In genomic region chr17:17515921-17516295, GRCh38 we compare ENCODE assay signal across 12 cellular contexts. TPM values are rescaled to one million over a fixed set of nuclear protein-coding genes. Genes with fewer than 3 reads are reported as not detected.
DNase-seq lines count a peak whose midpoint lies in the region; ATAC-seq and TF ChIP-seq lines count a peak whose summit lies in the region.
"Had no signal": no experiment of that assay in that cellular context is flagged by ENCODE, and none has a peak within 500 bp of the region (broad histone marks: within the 10 kb centered on the region; RNA-seq: fewer than 3 reads in every experiment).

No MANE protein-coding gene starts in this region.

- H3K27ac Mint-ChIP-seq in HFFc6: peak overlapping the region; percentile 95
- peak overlapping the region in 1 of 7 donors; percentile 3 for H3K27ac Mint-ChIP-seq in CD4-positive, alpha-beta memory T cell

- ATAC-seq in GM21825 (IDR thresholded peaks at IDR 0.05; ENCODE audit: unreplicated experiment) (no peak), gastroesophageal sphincter (no peak)

- CTCF ChIA-PET in CD4-positive, alpha-beta memory T cell (lab: Charles Lee; ENCODE audit: partially characterized antibody): interaction anchor here (1.0 kb wide), 1 partner anchor 12 kb away, joined by 3 read pairs; no protein-coding TSS in a partner anchor

- peak overlapping the region; percentile 36; the same call in 1 of the 2 replicates for H3K4me3 Mint-ChIP-seq in HFFc6
- no peak overlapping the region for H3K4me3 Mint-ChIP-seq in CD4-positive, alpha-beta memory T cell
- H3K4me3 Mint-ChIP-seq: CD8-positive, alpha-beta memory T cell had no signal

- H3K27me3 ChIP-seq in gastroesophageal sphincter: no peaks in the 10 kb centered on the region
- H3K27me3 ChIP-seq in CD4-positive, alpha-beta memory T cell (ENCODE audit: insufficient read depth, low read length): no peaks in the 10 kb centered on the region

- peaks cover 30% of the 10 kb centered on the region for H3K4me1 Mint-ChIP-seq in HFFc6 (ENCODE audit: low read depth)
- peaks cover 0 to 2% (median 2%) of the 10 kb centered on the region in 4 donors for H3K4me1 Mint-ChIP-seq in CD4-positive, alpha-beta memory T cell

- DNase-seq in AG10803 (ENCODE audit: low read depth) (peak; percentile 47), HFFc6 (peak; percentile 83), astrocyte of the hippocampus (ENCODE audit: low read depth, low spot score) (peak; percentile 71), myocyte (ENCODE audit: low read depth) (peak; percentile 51), amniotic stem cell (lab: John Stamatoyannopoulos, UW) (no peak)
- DNase-seq in CD4-positive, alpha-beta memory T cell: no peak
- DNase-seq: activated gamma-delta T cell; CD8-positive, alpha-beta memory T cell; NCI-H187 treated with DMSO at 0.1 percent for 48 hours; NCI-H774 had no signal

- intact Hi-C loops in CD4-positive, alpha-beta memory T cell (cut with micrococcal nuclease): no loop called here

- peaks cover 0 to 18% of the 10 kb centered on the region in 2 donors for H3K36me3 ChIP-seq in gastroesophageal sphincter
- H3K36me3 ChIP-seq in CD4-positive, alpha-beta memory T cell (ENCODE audit: insufficient read depth, low read length): no peaks in the 10 kb centered on the region

- no peak overlapping the region for H3K4me3 ChIP-seq in AG10803 (ENCODE audit: low read length)
- H3K4me3 ChIP-seq in gastroesophageal sphincter: no peak overlapping the region
- H3K4me3 ChIP-seq in CD4-positive, alpha-beta memory T cell (ENCODE audit: low read length in 2 of 2): no peak overlapping the region

- POLR2A ChIA-PET in CD4-positive, alpha-beta memory T cell (lab: Charles Lee; ENCODE audit: partially characterized antibody): no interaction called here

- H3K27me3 Mint-ChIP-seq in HFFc6 (ENCODE audit: insufficient read depth): peaks cover 7% of the 10 kb centered on the region
- no peaks in the 10 kb centered on the region for H3K27me3 Mint-ChIP-seq in CD4-positive, alpha-beta memory T cell

- H3K36me3 Mint-ChIP-seq in HFFc6 (ENCODE audit: low read depth): no peaks in the 10 kb centered on the region
- H3K36me3 Mint-ChIP-seq in CD4-positive, alpha-beta memory T cell: peaks cover 0 to 4% of the 10 kb centered on the region in 2 donors

- TF ChIP-seq EP300 in gastroesophageal sphincter (IDR thresholded peaks at IDR 0.05): no peak

- TF ChIP-seq POLR2A in gastroesophageal sphincter (IDR thresholded peaks at IDR 0.05): no peak

- H3K9me3 ChIP-seq in gastroesophageal sphincter: no peaks in the 10 kb centered on the region
- no peaks in the 10 kb centered on the region for H3K9me3 ChIP-seq in CD4-positive, alpha-beta memory T cell (ENCODE audit: control insufficient read depth in 1 of 2, low read length in 2 of 2)

- no peaks in the 10 kb centered on the region for H3K4me1 ChIP-seq in gastroesophageal sphincter
- H3K4me1 ChIP-seq in CD4-positive, alpha-beta memory T cell (ENCODE audit: insufficient read depth, low read length): no peaks in the 10 kb centered on the region

- WGBS in gastroesophageal sphincter (ENCODE audit: low coverage in 1 of 2), 2 donors: 73 to 75% methylated on average over 6 to 9 of the region's 12 CpGs

- H3K27ac ChIP-seq in gastroesophageal sphincter: no peak overlapping the region
- H3K27ac ChIP-seq in CD4-positive, alpha-beta memory T cell (ENCODE audit: low read depth, low read length): no peak overlapping the region

- no peaks in the 10 kb centered on the region for H3K9me3 Mint-ChIP-seq in HFFc6
- H3K9me3 Mint-ChIP-seq in CD4-positive, alpha-beta memory T cell: no peaks in the 10 kb centered on the region
- H3K9me3 Mint-ChIP-seq: CD8-positive, alpha-beta memory T cell had no signal

- TF ChIP-seq CTCF in AG10803 (conservative IDR thresholded peaks at IDR 0.05; ENCODE audit: low read length): no peak
- TF ChIP-seq CTCF in HFFc6 (IDR thresholded peaks at IDR 0.05): no peak
- TF ChIP-seq CTCF in gastroesophageal sphincter (IDR thresholded peaks at IDR 0.05): no peak

RNA-seq across cellular contexts. Expression of gene RASD1, which starts 19.7 kb away (rescaled TPM):
- 1 to 10 TPM in 1 of 6 experiments, under 1 TPM in 5; 0.17 to 1.1 (median 0.43) TPM for total RNA-seq in HFFc6 (2021; fragmentation: NEBNext Ultra II Directional; extraction: Animal tissue kit (Norgen Biotek cat#: 25700))
- 0.94 and 2.7 TPM in 2 replicates for total RNA-seq in myocyte
- 0.57 TPM for polyA plus RNA-seq in myocyte (2012)
- 10 to 100 TPM in 1 of 4 donors, 1 to 10 TPM in 3; 2.6 to 24.6 (median 5.1) TPM for total RNA-seq in gastroesophageal sphincter
- under 1 TPM; 0.86 to 0.87 TPM for total RNA-seq in CD4-positive, alpha-beta memory T cell
- polyA plus RNA-seq in CD4-positive, alpha-beta memory T cell: under 1 TPM; 0.38 to 0.45 TPM

RNA-seq across cellular contexts. Expression of gene MED9, which starts 39.1 kb away (rescaled TPM):
- 1 to 10 TPM; 7.0 to 9.0 (median 7.9) TPM for total RNA-seq in HFFc6 (2021; fragmentation: NEBNext Ultra II Directional; extraction: Animal tissue kit (Norgen Biotek cat#: 25700))
- total RNA-seq in myocyte (17.1 and 22.4 TPM in 2 replicates), gastroesophageal sphincter (10 to 100 TPM in 3 of 4 donors, 1 to 10 TPM in 1; 9.1 to 19.5 (median 16.6) TPM)
- polyA plus RNA-seq in myocyte (2012): 12.1 TPM
- 10 to 100 TPM; 17.1 to 18.9 TPM for total RNA-seq in CD4-positive, alpha-beta memory T cell
- polyA plus RNA-seq in CD4-positive, alpha-beta memory T cell: 10 to 100 TPM in 1 of 2 donors, 1 to 10 TPM in 1; 9.3 to 16.8 TPM

Comparison
In these comparisons a context has a peak if more than half of its experiments do, and no peak if none do; other contexts are left out.
1. DNase-seq: peak in AG10803 (single experiment), HFFc6 (single experiment), astrocyte of the hippocampus (single experiment) and myocyte (single experiment); none in amniotic stem cell (single experiment) and CD4-positive, alpha-beta memory T cell (0 of 5).